In genomic region chr20:39850236-39850635, GRCh38 we compare ENCODE assay signal across 16 cellular contexts.
A peak's percentile ranks its signal among the peaks of the same experiment; 100 is the strongest.
DNase-seq lines count a peak whose midpoint lies in the region; ATAC-seq and TF ChIP-seq lines count a peak whose summit lies in the region.
"Had no signal": no experiment of that assay in that cellular context is flagged by ENCODE, and none has a peak within 500 bp of the region (broad histone marks: within the 10 kb centered on the region; RNA-seq: fewer than 3 reads in every experiment).

No MANE protein-coding gene starts in this region.

- H3K27ac Mint-ChIP-seq in nephron: peak overlapping the region; percentile 82 to 97 (median 87)
- H3K27ac Mint-ChIP-seq: effector memory CD8-positive, alpha-beta T cell had no signal

- H3K27me3 Mint-ChIP-seq in nephron (ENCODE audit: low read depth): peaks cover 11% of the 10 kb centered on the region

- H3K27ac ChIP-seq in SK-N-MC (peak overlapping the region; percentile 73), colonic mucosa (peak overlapping the region; percentile 29), upper lobe of right lung (peak overlapping the region; percentile 5), coronary artery (no peak overlapping the region)
- H3K27ac ChIP-seq: neutrophil, PC-9 had no signal

- H3K4me3 ChIP-seq in SK-N-MC: peak overlapping the region; percentile 39; the same call in 1 of the 2 replicates
- H3K4me3 ChIP-seq in colonic mucosa: no peak overlapping the region
- H3K4me3 ChIP-seq in upper lobe of right lung: no peak overlapping the region
- no peak overlapping the region for H3K4me3 ChIP-seq in coronary artery
- H3K4me3 ChIP-seq: PC-9 had no signal

- H3K36me3 Mint-ChIP-seq in nephron (ENCODE audit: low read depth): no peaks in the 10 kb centered on the region

- H3K27me3 ChIP-seq in colonic mucosa (no peaks in the 10 kb centered on the region), upper lobe of right lung (no peaks in the 10 kb centered on the region)
- H3K27me3 ChIP-seq: BE2C, neutrophil had no signal

- peaks cover 34% of the 10 kb centered on the region for H3K4me1 Mint-ChIP-seq in nephron

- H3K4me1 ChIP-seq in colonic mucosa (no peaks in the 10 kb centered on the region), upper lobe of right lung (peaks cover 18% of the 10 kb centered on the region)
- H3K4me1 ChIP-seq: BE2C had no signal

- H3K36me3 ChIP-seq in SK-N-MC (ENCODE audit: insufficient read depth, low read length) (no peaks in the 10 kb centered on the region), colonic mucosa (no peaks in the 10 kb centered on the region), upper lobe of right lung (no peaks in the 10 kb centered on the region)
- H3K36me3 ChIP-seq: BE2C, neutrophil had no signal

- intact Hi-C loops in colonic mucosa (cut with DNase I): no loop called here
- intact Hi-C loops in upper lobe of right lung (cut with DNase I): no loop called here

- DNase-seq in SK-N-MC (ENCODE audit: low read depth, low spot score): no peak
- no peak for DNase-seq in colonic mucosa
- DNase-seq in upper lobe of right lung: no peak
- DNase-seq in coronary artery (ENCODE audit: low spot score): no peak
- DNase-seq in COLO668 (lab: John Stamatoyannopoulos, UW; ENCODE audit: unreplicated experiment): no peak
- DNase-seq: activated effector memory CD4-positive, alpha-beta T cell treated with Interleukin-2 at 50 U/mL for 16 hours; effector memory CD8-positive, alpha-beta T cell; KG1; NCI-H1048; NCI-H748 treated with DMSO at 0.1 percent for 48 hours; PC-9; stimulated activated CD4-positive, alpha-beta T cell treated with anti-CD3 and anti-CD28 coated beads, Interleukin-2, amount 100 ng/mL, for 48 hours had no signal

- no peak overlapping the region for H3K9ac ChIP-seq in SK-N-MC (ENCODE audit: insufficient read length)
- H3K9ac ChIP-seq in colonic mucosa (ENCODE audit: low read depth in 2 of 2, low read length in 2 of 2): no peak overlapping the region

- H3K4me3 Mint-ChIP-seq in nephron: no peak overlapping the region
- H3K4me3 Mint-ChIP-seq: effector memory CD8-positive, alpha-beta T cell had no signal

- TF ChIP-seq CTCF in colonic mucosa (IDR thresholded peaks at IDR 0.05): no peak
- TF ChIP-seq CTCF in nephron (IDR thresholded peaks at IDR 0.05; ENCODE audit: unreplicated experiment in 3 of 3): no peak
- TF ChIP-seq CTCF in upper lobe of right lung (IDR thresholded peaks at IDR 0.05): no peak
- TF ChIP-seq CTCF in coronary artery (IDR thresholded peaks at IDR 0.05): no peak

- H3K9me3 ChIP-seq in SK-N-MC (ENCODE audit: low read depth, low read length): no peaks in the 10 kb centered on the region
- no peaks in the 10 kb centered on the region for H3K9me3 ChIP-seq in colonic mucosa
- no peaks in the 10 kb centered on the region for H3K9me3 ChIP-seq in upper lobe of right lung
- H3K9me3 ChIP-seq: BE2C, neutrophil had no signal

- no peaks in the 10 kb centered on the region for H3K9me3 Mint-ChIP-seq in nephron

- no peak for ATAC-seq in upper lobe of right lung
- no peak for ATAC-seq in HG02885 (IDR thresholded peaks at IDR 0.05; ENCODE audit: poor library complexity, unreplicated experiment)
- ATAC-seq: effector memory CD8-positive, alpha-beta T cell had no signal

Comparison
In these comparisons a context has a peak if more than half of its experiments do, and no peak if none do; other contexts are left out.
1. H3K27ac ChIP-seq: peak in SK-N-MC (single experiment), colonic mucosa (single experiment) and upper lobe of right lung (single experiment); none in coronary artery (0 of 2).